In genomic region chr11:111603633-111604130, GRCh38 we compare ENCODE assay signal across 8 cellular contexts. TPM values are rescaled to one million over a fixed set of nuclear protein-coding genes. Genes with fewer than 3 reads are reported as not detected.
DNase-seq lines count a peak whose midpoint lies in the region; ATAC-seq and TF ChIP-seq lines count a peak whose summit lies in the region.

No MANE protein-coding gene starts in this region.

- no peaks in the 10 kb centered on the region for H3K36me3 ChIP-seq in iPS-18a (ENCODE audit: control insufficient read depth, low read depth, low read length)

- peaks cover 28% of the 10 kb centered on the region for H3K27me3 ChIP-seq in iPS-18a (ENCODE audit: control insufficient read depth, insufficient read depth, low read length)

- H3K4me1 ChIP-seq in iPS-18a (ENCODE audit: control insufficient read depth, low read depth, low read length), result peaks cover 11% of the 10 kb centered on the region

- CTCF ChIA-PET in activated CD8-positive, alpha-beta T cell treated with anti-CD3 and anti-CD28 coated beads for 36 hours (lab: Charles Lee), result interaction anchor here (0.7 to 3.2 kb wide), 30 partner anchors 10 to 276 kb away, joined by 3 to 42 read pairs (median 5); partner anchors contain the start of gene PPP2R1B

- no peak for TF ChIP-seq CTCF in activated CD8-positive, alpha-beta T cell treated with anti-CD3 and anti-CD28 coated beads for 36 hours (IDR thresholded peaks at IDR 0.05)

- no peak overlapping the region for H3K27ac ChIP-seq in iPS-18a (ENCODE audit: low read length)

- H3K4me3 Mint-ChIP-seq in activated CD8-positive, alpha-beta T cell treated with anti-CD3 and anti-CD28 coated beads for 36 hours, result peak overlapping the region; percentile 92
- peak overlapping the region; percentile 87 for H3K4me3 Mint-ChIP-seq in stimulated activated naive B cell treated with anti-CD40 and anti-IgM and Interleukin-4, amounts not matched to agents 10 μg/mL and 1 μg/mL and 100 μg/mL, for 72 hours

- no peaks in the 10 kb centered on the region for H3K9me3 ChIP-seq in iPS-18a (ENCODE audit: control insufficient read depth, low read depth, low read length)

- H3K27ac Mint-ChIP-seq in activated CD8-positive, alpha-beta T cell treated with anti-CD3 and anti-CD28 coated beads for 36 hours, result peak overlapping the region; percentile 93
- peak overlapping the region; percentile 85 for H3K27ac Mint-ChIP-seq in stimulated activated naive B cell treated with anti-CD40 and anti-IgM and Interleukin-4, amounts not matched to agents 10 μg/mL and 1 μg/mL and 100 μg/mL, for 72 hours

- no peaks in the 10 kb centered on the region for H3K9me3 Mint-ChIP-seq in activated CD8-positive, alpha-beta T cell treated with anti-CD3 and anti-CD28 coated beads for 36 hours
- no peaks in the 10 kb centered on the region for H3K9me3 Mint-ChIP-seq in stimulated activated naive B cell treated with anti-CD40 and anti-IgM and Interleukin-4, amounts not matched to agents 10 μg/mL and 1 μg/mL and 100 μg/mL, for 72 hours

- intact Hi-C loops in activated CD8-positive, alpha-beta T cell treated with anti-CD3 and anti-CD28 coated beads for 36 hours (cut with micrococcal nuclease), result no loop called here

- POLR2A ChIA-PET in activated CD8-positive, alpha-beta T cell treated with anti-CD3 and anti-CD28 coated beads for 36 hours (lab: Charles Lee), result interaction anchor here (1.0 to 1.5 kb wide), 2 partner anchors 11 to 166 kb away, joined by 3 read pairs; no protein-coding TSS in a partner anchor

- peaks cover 28% of the 10 kb centered on the region for H3K4me1 Mint-ChIP-seq in activated CD8-positive, alpha-beta T cell treated with anti-CD3 and anti-CD28 coated beads for 36 hours (ENCODE audit: low read depth)
- peaks cover 16 to 20% of the 10 kb centered on the region in 2 donors for H3K4me1 Mint-ChIP-seq in stimulated activated naive B cell treated with anti-CD40 and anti-IgM and Interleukin-4, amounts not matched to agents 10 μg/mL and 1 μg/mL and 100 μg/mL, for 72 hours

- DNase-seq in DMS153 treated with DMSO at 0.1 percent for 48 hours (lab: John Stamatoyannopoulos, UW; ENCODE audit: unreplicated experiment) (peak; percentile 26), DMS153 (lab: John Stamatoyannopoulos, UW) (no peak), NCI-H2227 treated with DMSO at 0.1 percent for 48 hours (lab: John Stamatoyannopoulos, UW) (no peak)
- no peak for DNase-seq in activated CD8-positive, alpha-beta T cell treated with anti-CD3 and anti-CD28 coated beads for 36 hours
- DNase-seq in stimulated activated naive B cell treated with anti-CD40 and anti-IgM and Interleukin-4, amounts not matched to agents 10 μg/mL and 1 μg/mL and 100 μg/mL, for 72 hours, result no peak

- H3K27me3 Mint-ChIP-seq in activated CD8-positive, alpha-beta T cell treated with anti-CD3 and anti-CD28 coated beads for 36 hours, result no peaks in the 10 kb centered on the region
- no peaks in the 10 kb centered on the region for H3K27me3 Mint-ChIP-seq in stimulated activated naive B cell treated with anti-CD40 and anti-IgM and Interleukin-4, amounts not matched to agents 10 μg/mL and 1 μg/mL and 100 μg/mL, for 72 hours

- peak overlapping the region; percentile 67 for H3K4me3 ChIP-seq in iPS-18a (ENCODE audit: low read length)

- H3K36me3 Mint-ChIP-seq in activated CD8-positive, alpha-beta T cell treated with anti-CD3 and anti-CD28 coated beads for 36 hours (ENCODE audit: low read depth), result peaks cover 6% of the 10 kb centered on the region
- H3K36me3 Mint-ChIP-seq in stimulated activated naive B cell treated with anti-CD40 and anti-IgM and Interleukin-4, amounts not matched to agents 10 μg/mL and 1 μg/mL and 100 μg/mL, for 72 hours, result no peaks in the 10 kb centered on the region

- no peak for ATAC-seq in activated CD8-positive, alpha-beta T cell treated with anti-CD3 and anti-CD28 coated beads for 36 hours
- ATAC-seq in stimulated activated naive B cell treated with anti-CD40 and anti-IgM and Interleukin-4, amounts not matched to agents 10 μg/mL and 1 μg/mL and 100 μg/mL, for 72 hours (replicated peaks), result no peak
- ATAC-seq in GM19023 (IDR thresholded peaks at IDR 0.05; ENCODE audit: unreplicated experiment), result no peak
- ATAC-seq in GM21786 (IDR thresholded peaks at IDR 0.05; ENCODE audit: unreplicated experiment), result no peak

- H3K9ac ChIP-seq in iPS-18a (ENCODE audit: low read length), result peak overlapping the region; percentile 10

RNA-seq across cellular contexts. Expression of gene SIK2, which starts 1.4 kb away (rescaled TPM):
- 1 to 10 TPM; 7.4 to 8.0 TPM for total RNA-seq in activated CD8-positive, alpha-beta T cell treated with anti-CD3 and anti-CD28 coated beads for 36 hours
